In the genomic region with DNA sequence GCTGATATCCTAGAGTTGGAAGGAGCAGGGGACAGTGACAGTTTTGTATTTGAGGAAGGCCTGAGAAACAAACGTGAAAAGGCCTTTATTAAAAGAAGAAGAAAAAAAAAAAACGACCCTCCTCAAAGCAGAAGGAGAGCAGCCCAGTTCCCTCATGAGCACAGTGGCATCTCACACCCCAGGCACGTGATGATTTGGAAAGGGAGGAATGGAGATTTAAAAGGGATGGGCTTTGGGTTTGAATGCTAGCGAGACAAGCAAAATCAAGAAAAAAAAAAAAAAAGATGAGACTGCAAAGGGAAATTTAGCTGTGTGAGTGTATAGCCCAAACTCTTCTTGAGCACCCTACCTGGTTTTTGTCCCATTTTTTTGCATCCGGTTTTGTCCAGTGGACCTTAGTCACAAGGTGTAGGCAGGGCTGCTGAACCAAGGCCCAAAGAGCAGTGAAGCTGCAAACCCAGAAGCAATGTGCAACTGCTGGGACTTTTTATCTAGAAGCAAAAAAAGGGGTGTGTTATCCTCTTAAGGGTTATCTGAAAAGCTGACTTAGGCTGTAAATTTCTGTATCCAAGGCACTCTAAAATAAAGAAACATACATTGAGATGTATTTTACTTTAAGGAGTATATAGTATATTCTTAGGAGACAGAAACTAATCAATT, we compare ENCODE assay signal across 1 cellular context.
TF ChIP-seq lines count a peak whose summit lies in the region.

No MANE protein-coding gene starts in this region.

TF ChIP-seq in GM12878, 131 proteins besides CTCF, POLR2A, EP300 and RAD21 (continued from another document):
- TF ChIP-seq ATF3 (IDR thresholded peaks at IDR 0.05; ENCODE audit: borderline replicate concordance, extremely low read depth, low read depth, low read length): no peak
- no peak for TF ChIP-seq FOXK2 (IDR thresholded peaks at IDR 0.05)
- TF ChIP-seq, protein P1, sequence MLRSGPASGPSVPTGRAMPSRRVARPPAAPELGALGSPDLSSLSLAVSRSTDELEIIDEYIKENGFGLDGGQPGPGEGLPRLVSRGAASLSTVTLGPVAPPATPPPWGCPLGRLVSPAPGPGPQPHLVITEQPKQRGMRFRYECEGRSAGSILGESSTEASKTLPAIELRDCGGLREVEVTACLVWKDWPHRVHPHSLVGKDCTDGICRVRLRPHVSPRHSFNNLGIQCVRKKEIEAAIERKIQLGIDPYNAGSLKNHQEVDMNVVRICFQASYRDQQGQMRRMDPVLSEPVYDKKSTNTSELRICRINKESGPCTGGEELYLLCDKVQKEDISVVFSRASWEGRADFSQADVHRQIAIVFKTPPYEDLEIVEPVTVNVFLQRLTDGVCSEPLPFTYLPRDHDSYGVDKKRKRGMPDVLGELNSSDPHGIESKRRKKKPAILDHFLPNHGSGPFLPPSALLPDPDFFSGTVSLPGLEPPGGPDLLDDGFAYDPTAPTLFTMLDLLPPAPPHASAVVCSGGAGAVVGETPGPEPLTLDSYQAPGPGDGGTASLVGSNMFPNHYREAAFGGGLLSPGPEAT (IDR thresholded peaks at IDR 0.05; ENCODE audit: low read depth): no peak
- TF ChIP-seq, protein P2, sequence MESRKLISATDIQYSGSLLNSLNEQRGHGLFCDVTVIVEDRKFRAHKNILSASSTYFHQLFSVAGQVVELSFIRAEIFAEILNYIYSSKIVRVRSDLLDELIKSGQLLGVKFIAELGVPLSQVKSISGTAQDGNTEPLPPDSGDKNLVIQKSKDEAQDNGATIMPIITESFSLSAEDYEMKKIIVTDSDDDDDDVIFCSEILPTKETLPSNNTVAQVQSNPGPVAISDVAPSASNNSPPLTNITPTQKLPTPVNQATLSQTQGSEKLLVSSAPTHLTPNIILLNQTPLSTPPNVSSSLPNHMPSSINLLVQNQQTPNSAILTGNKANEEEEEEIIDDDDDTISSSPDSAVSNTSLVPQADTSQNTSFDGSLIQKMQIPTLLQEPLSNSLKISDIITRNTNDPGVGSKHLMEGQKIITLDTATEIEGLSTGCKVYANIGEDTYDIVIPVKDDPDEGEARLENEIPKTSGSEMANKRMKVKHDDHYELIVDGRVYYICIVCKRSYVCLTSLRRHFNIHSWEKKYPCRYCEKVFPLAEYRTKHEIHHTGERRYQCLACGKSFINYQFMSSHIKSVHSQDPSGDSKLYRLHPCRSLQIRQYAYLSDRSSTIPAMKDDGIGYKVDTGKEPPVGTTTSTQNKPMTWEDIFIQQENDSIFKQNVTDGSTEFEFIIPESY (IDR thresholded peaks at IDR 0.05): no peak
- no peak for TF ChIP-seq SMAD1 (IDR thresholded peaks at IDR 0.05; ENCODE audit: low read depth, partially characterized antibody)
- no peak for TF ChIP-seq BCL11A (IDR thresholded peaks at IDR 0.05; ENCODE audit: low read depth, low read length)
- TF ChIP-seq, protein P3, sequence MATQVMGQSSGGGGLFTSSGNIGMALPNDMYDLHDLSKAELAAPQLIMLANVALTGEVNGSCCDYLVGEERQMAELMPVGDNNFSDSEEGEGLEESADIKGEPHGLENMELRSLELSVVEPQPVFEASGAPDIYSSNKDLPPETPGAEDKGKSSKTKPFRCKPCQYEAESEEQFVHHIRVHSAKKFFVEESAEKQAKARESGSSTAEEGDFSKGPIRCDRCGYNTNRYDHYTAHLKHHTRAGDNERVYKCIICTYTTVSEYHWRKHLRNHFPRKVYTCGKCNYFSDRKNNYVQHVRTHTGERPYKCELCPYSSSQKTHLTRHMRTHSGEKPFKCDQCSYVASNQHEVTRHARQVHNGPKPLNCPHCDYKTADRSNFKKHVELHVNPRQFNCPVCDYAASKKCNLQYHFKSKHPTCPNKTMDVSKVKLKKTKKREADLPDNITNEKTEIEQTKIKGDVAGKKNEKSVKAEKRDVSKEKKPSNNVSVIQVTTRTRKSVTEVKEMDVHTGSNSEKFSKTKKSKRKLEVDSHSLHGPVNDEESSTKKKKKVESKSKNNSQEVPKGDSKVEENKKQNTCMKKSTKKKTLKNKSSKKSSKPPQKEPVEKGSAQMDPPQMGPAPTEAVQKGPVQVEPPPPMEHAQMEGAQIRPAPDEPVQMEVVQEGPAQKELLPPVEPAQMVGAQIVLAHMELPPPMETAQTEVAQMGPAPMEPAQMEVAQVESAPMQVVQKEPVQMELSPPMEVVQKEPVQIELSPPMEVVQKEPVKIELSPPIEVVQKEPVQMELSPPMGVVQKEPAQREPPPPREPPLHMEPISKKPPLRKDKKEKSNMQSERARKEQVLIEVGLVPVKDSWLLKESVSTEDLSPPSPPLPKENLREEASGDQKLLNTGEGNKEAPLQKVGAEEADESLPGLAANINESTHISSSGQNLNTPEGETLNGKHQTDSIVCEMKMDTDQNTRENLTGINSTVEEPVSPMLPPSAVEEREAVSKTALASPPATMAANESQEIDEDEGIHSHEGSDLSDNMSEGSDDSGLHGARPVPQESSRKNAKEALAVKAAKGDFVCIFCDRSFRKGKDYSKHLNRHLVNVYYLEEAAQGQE (IDR thresholded peaks at IDR 0.05; ENCODE audit: low read depth, low read length): no peak
- TF ChIP-seq, protein P4, sequence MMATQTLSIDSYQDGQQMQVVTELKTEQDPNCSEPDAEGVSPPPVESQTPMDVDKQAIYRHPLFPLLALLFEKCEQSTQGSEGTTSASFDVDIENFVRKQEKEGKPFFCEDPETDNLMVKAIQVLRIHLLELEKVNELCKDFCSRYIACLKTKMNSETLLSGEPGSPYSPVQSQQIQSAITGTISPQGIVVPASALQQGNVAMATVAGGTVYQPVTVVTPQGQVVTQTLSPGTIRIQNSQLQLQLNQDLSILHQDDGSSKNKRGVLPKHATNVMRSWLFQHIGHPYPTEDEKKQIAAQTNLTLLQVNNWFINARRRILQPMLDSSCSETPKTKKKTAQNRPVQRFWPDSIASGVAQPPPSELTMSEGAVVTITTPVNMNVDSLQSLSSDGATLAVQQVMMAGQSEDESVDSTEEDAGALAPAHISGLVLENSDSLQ (IDR thresholded peaks at IDR 0.05): no peak
- TF ChIP-seq GABPA (IDR thresholded peaks at IDR 0.05; ENCODE audit: low read depth): no peak
- no peak for TF ChIP-seq JUNB (IDR thresholded peaks at IDR 0.05)
- TF ChIP-seq CHD4 (IDR thresholded peaks at IDR 0.05): no peak
- TF ChIP-seq STAT3 (IDR thresholded peaks at IDR 0.05; ENCODE audit: low read depth, low read length): no peak
- TF ChIP-seq JUND (IDR thresholded peaks at IDR 0.05; ENCODE audit: low read depth, low read length): no peak
- no peak for TF ChIP-seq ZNF384 (IDR thresholded peaks at IDR 0.05; ENCODE audit: borderline replicate concordance, low read depth, low read length)
